In the genomic region with DNA sequence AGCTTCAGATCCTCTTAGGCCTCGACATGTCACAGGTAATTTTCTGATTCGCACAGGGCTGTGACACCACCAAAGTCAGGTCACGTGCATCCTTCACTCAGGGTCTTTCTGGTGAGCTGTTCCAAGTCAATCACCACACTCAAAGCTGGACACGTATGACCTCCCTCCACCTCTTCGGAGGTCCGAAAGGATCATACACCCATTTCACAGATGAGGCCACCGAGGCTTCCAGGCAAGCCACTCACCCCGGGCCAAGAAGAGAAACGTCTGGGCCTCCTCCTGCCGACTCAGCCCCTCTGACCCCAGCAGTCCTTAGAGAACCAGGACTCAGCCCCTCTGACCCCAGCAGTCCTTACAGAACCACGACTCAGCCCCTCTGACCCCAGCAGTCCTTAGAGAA, we compare ENCODE assay signal across 1 cellular context.
TF ChIP-seq lines count a peak whose summit lies in the region.

No MANE protein-coding gene starts in this region.

TF ChIP-seq in SK-N-SH treated with all-trans-retinoic acid at 6 μM for 48 hours, 23 proteins besides CTCF, POLR2A, EP300 and RAD21:
- TF ChIP-seq, protein P1, sequence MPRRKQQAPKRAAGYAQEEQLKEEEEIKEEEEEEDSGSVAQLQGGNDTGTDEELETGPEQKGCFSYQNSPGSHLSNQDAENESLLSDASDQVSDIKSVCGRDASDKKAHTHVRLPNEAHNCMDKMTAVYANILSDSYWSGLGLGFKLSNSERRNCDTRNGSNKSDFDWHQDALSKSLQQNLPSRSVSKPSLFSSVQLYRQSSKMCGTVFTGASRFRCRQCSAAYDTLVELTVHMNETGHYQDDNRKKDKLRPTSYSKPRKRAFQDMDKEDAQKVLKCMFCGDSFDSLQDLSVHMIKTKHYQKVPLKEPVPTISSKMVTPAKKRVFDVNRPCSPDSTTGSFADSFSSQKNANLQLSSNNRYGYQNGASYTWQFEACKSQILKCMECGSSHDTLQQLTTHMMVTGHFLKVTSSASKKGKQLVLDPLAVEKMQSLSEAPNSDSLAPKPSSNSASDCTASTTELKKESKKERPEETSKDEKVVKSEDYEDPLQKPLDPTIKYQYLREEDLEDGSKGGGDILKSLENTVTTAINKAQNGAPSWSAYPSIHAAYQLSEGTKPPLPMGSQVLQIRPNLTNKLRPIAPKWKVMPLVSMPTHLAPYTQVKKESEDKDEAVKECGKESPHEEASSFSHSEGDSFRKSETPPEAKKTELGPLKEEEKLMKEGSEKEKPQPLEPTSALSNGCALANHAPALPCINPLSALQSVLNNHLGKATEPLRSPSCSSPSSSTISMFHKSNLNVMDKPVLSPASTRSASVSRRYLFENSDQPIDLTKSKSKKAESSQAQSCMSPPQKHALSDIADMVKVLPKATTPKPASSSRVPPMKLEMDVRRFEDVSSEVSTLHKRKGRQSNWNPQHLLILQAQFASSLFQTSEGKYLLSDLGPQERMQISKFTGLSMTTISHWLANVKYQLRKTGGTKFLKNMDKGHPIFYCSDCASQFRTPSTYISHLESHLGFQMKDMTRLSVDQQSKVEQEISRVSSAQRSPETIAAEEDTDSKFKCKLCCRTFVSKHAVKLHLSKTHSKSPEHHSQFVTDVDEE (CRISPR knock-in tag; IDR thresholded peaks at IDR 0.05), result no peak
- no peak for TF ChIP-seq RARB (CRISPR knock-in tag; IDR thresholded peaks at IDR 0.05)
- no peak for TF ChIP-seq ZNF70 (CRISPR knock-in tag; IDR thresholded peaks at IDR 0.05)
- no peak for TF ChIP-seq CSDC2 (CRISPR knock-in tag; IDR thresholded peaks at IDR 0.05)
- no peak for TF ChIP-seq ESRRG (CRISPR knock-in tag; IDR thresholded peaks at IDR 0.05)
- TF ChIP-seq PATZ1 (CRISPR knock-in tag; IDR thresholded peaks at IDR 0.05; ENCODE audit: borderline replicate concordance), result no peak
- TF ChIP-seq CREB5 (CRISPR knock-in tag; IDR thresholded peaks at IDR 0.05; ENCODE audit: low read depth), result no peak
- TF ChIP-seq OSR1 (CRISPR knock-in tag; IDR thresholded peaks at IDR 0.05), result no peak
- no peak for TF ChIP-seq BACH2 (CRISPR knock-in tag; IDR thresholded peaks at IDR 0.05; ENCODE audit: borderline replicate concordance)
- no peak for TF ChIP-seq ZNF8 (CRISPR knock-in tag; IDR thresholded peaks at IDR 0.05)
- no peak for TF ChIP-seq TOX (CRISPR knock-in tag; IDR thresholded peaks at IDR 0.05; ENCODE audit: borderline replicate concordance)
- TF ChIP-seq GLIS3 (CRISPR knock-in tag; IDR thresholded peaks at IDR 0.05), result no peak
- no peak for TF ChIP-seq TCF4 (CRISPR knock-in tag; IDR thresholded peaks at IDR 0.05; ENCODE audit: borderline replicate concordance)
- TF ChIP-seq ZNF565 (CRISPR knock-in tag; conservative IDR thresholded peaks at IDR 0.05; ENCODE audit: low read depth), result no peak
- TF ChIP-seq ARNTL (CRISPR knock-in tag; IDR thresholded peaks at IDR 0.05; ENCODE audit: borderline replicate concordance, low read depth), result no peak
- no peak for TF ChIP-seq SNAI2 (CRISPR knock-in tag; IDR thresholded peaks at IDR 0.05)
TF ChIP-seq in SK-N-SH treated with all-trans-retinoic acid at 6 μM for 48 hours: peak in this region for 0.
